ENCODE assay signal across 12 cellular contexts in genomic region chr1:203128691-203129500, GRCh38. TPM values are rescaled to one million over a fixed set of nuclear protein-coding genes. Genes with fewer than 3 reads are reported as not detected.
DNase-seq lines count a peak whose midpoint lies in the region; TF ChIP-seq lines count a peak whose summit lies in the region.
"Had no signal": no experiment of that assay in that cellular context is flagged by ENCODE, and none has a peak within 500 bp of the region (broad histone marks: within the 10 kb centered on the region; RNA-seq: fewer than 3 reads in every experiment).

No MANE protein-coding gene starts in this region.

- intact Hi-C loops in left ventricle myocardium inferior (cut with micrococcal nuclease) (no loop called here), posterior vena cava (cut with DNase I) (loop anchor here in 1 of 2 donors (5.0 kb wide), 1 partner anchor 1702 kb away; no protein-coding TSS in a partner anchor)

- H3K27me3 ChIP-seq in WERI-Rb-1 (ENCODE audit: insufficient read depth, low read depth, severe bottlenecking) (no peaks in the 10 kb centered on the region), left ventricle myocardium inferior (ENCODE audit: low read depth) (peaks cover 43% of the 10 kb centered on the region)

- peaks cover 67% of the 10 kb centered on the region for H3K4me1 ChIP-seq in left ventricle myocardium inferior

- H3K4me3 ChIP-seq in WERI-Rb-1 (ENCODE audit: low read depth, low read length), result peak overlapping the region; percentile 73
- H3K4me3 ChIP-seq in left ventricle myocardium inferior, result peak overlapping the region; percentile 64

- TF ChIP-seq CTCF in WERI-Rb-1 (IDR thresholded peaks at IDR 0.05; ENCODE audit: low read depth, low read length) (no peak), left ventricle myocardium inferior (IDR thresholded peaks at IDR 0.05; ENCODE audit: borderline replicate concordance) (no peak), GM13976 (IDR thresholded peaks at IDR 0.05; ENCODE audit: borderline replicate concordance, control extremely low read depth, extremely low read depth, insufficient read depth, missing control alignments) (no peak)

- in situ Hi-C loops in GM13976 (cut with MboI; ENCODE audit: low sequenced_read_pairs, unreplicated experiment), result no loop called here

- no peaks in the 10 kb centered on the region for H3K9me3 ChIP-seq in WERI-Rb-1 (ENCODE audit: severe bottlenecking)
- H3K9me3 ChIP-seq in left ventricle myocardium inferior (replicated peaks), result no peaks in the 10 kb centered on the region

- H3K36me3 ChIP-seq in WERI-Rb-1 (peaks cover 34% of the 10 kb centered on the region), left ventricle myocardium inferior (no peaks in the 10 kb centered on the region)

- DNase-seq in D341Med (ENCODE audit: low spot score) (peak; percentile 35), WERI-Rb-1 (peak; percentile 31), left ventricle myocardium inferior (no peak), posterior vena cava (ENCODE audit: low spot score) (peak; percentile 65), NCI-H510A treated with DMSO at 0.1 percent for 48 hours (lab: John Stamatoyannopoulos, UW) (no peak), T-helper 1 cell (no peak), NOMO-1 treated with DMSO at 0.1 percent for 48 hours (lab: John Stamatoyannopoulos, UW; ENCODE audit: unreplicated experiment) (no peak), GM13976 (ENCODE audit: low spot score) (no peak)
- DNase-seq: stimulated activated CD4-positive, alpha-beta T cell treated with anti-CD3 and anti-CD28 coated beads, Interleukin-4, amount 100 ng/mL, for 1 hour; T-helper 17 cell had no signal

- no peak overlapping the region for H3K27ac ChIP-seq in WERI-Rb-1
- H3K27ac ChIP-seq in left ventricle myocardium inferior (replicated peaks), result peak overlapping the region; percentile 89

RNA-seq across cellular contexts. Expression of gene ADORA1, which starts 1.4 kb away (rescaled TPM):
- total RNA-seq in left ventricle myocardium inferior (16.4 TPM), posterior vena cava (1 to 10 TPM in 1 of 2 donors, under 1 TPM in 1; 0.32 to 1.3 TPM)
- total RNA-seq: activated T-helper 2 cell treated with anti-CD3 and anti-CD28 coated beads, Interferon-gamma antibody, Interleukin-2, Interleukin-4, amounts not matched to agents 10 μg/mL and 5 μg/mL and 100 μg/mL, durations not matched to agents 14 hours and 24 hours and 36 hours; endothelial cell of umbilical vein had no signal

RNA-seq across cellular contexts. Expression of gene MYOG, which starts 43.1 kb away (rescaled TPM):
- total RNA-seq in left ventricle myocardium inferior, result not detected
- not detected for total RNA-seq in posterior vena cava
- total RNA-seq: activated T-helper 2 cell treated with anti-CD3 and anti-CD28 coated beads, Interferon-gamma antibody, Interleukin-2, Interleukin-4, amounts not matched to agents 10 μg/mL and 5 μg/mL and 100 μg/mL, durations not matched to agents 14 hours and 24 hours and 36 hours; endothelial cell of umbilical vein; T-helper 17 cell had no signal

RNA-seq across cellular contexts. Expression of gene MYBPH, which starts 46.7 kb away (rescaled TPM):
- total RNA-seq in left ventricle myocardium inferior, result not detected
- total RNA-seq in posterior vena cava, result not detected
- total RNA-seq: activated T-helper 2 cell treated with anti-CD3 and anti-CD28 coated beads, Interferon-gamma antibody, Interleukin-2, Interleukin-4, amounts not matched to agents 10 μg/mL and 5 μg/mL and 100 μg/mL, durations not matched to agents 14 hours and 24 hours and 36 hours; endothelial cell of umbilical vein; T-helper 17 cell had no signal

RNA-seq across cellular contexts. Expression of gene CHI3L1, which starts 57.6 kb away (rescaled TPM):
- not detected for total RNA-seq in left ventricle myocardium inferior
- total RNA-seq in posterior vena cava, result 10 to 100 TPM; 26.7 to 30.3 TPM
- total RNA-seq: activated T-helper 2 cell treated with anti-CD3 and anti-CD28 coated beads, Interferon-gamma antibody, Interleukin-2, Interleukin-4, amounts not matched to agents 10 μg/mL and 5 μg/mL and 100 μg/mL, durations not matched to agents 14 hours and 24 hours and 36 hours; endothelial cell of umbilical vein; T-helper 17 cell had no signal

Comparison
In these comparisons a context has a peak if more than half of its experiments do, and no peak if none do; other contexts are left out.
1. DNase-seq: peak in D341Med (single experiment), WERI-Rb-1 (single experiment) and posterior vena cava (single experiment); none in left ventricle myocardium inferior (single experiment), NCI-H510A treated with DMSO at 0.1 percent for 48 hours (single experiment), T-helper 1 cell (0 of 5), NOMO-1 treated with DMSO at 0.1 percent for 48 hours (single experiment) and GM13976 (single experiment).